ENCODE assay signal across 12 cellular contexts in genomic region chr19:623974-624373, GRCh38. TPM values are rescaled to one million over a fixed set of nuclear protein-coding genes. Genes with fewer than 3 reads are reported as not detected.
A peak's percentile ranks its signal among the peaks of the same experiment; 100 is the strongest.
DNase-seq lines count a peak whose midpoint lies in the region; ATAC-seq and TF ChIP-seq lines count a peak whose summit lies in the region.
"Had no signal": no experiment of that assay in that cellular context is flagged by ENCODE, and none has a peak within 500 bp of the region (broad histone marks: within the 10 kb centered on the region; RNA-seq: fewer than 3 reads in every experiment).

No MANE protein-coding gene starts in this region.

- H3K9me3 ChIP-seq in HUES64 (ENCODE audit: insufficient read depth, low read depth, low read length): no peaks in the 10 kb centered on the region

- POLR2A ChIA-PET in AG04449 (lab: Yijun Ruan, JAX): interaction anchor here (1.2 kb wide), 1 partner anchor 10 kb away, joined by 3 read pairs; no protein-coding TSS in a partner anchor

- TF ChIP-seq CTCF in AG04449 (IDR thresholded peaks at IDR 0.05; ENCODE audit: insufficient read depth, low read length, missing control alignments): no peak
- no peak for TF ChIP-seq CTCF in brain microvascular endothelial cell (IDR thresholded peaks at IDR 0.05; ENCODE audit: low read depth, low read length, missing control alignments)

- 0 out of 2 replicates have a peak overlapping the region, but pooled peaks have one; percentile 40 for H3K9ac ChIP-seq in HUES64 (ENCODE audit: low read depth, low read length)

- DNase-seq in AG04449 (ENCODE audit: low read depth, low spot score) (peak; percentile 78), brain microvascular endothelial cell (peak; percentile 99), islet precursor cell (peak; percentile 56), HuH-7 (ENCODE audit: low spot score) (no peak), NCI-H2227 (lab: John Stamatoyannopoulos, UW; ENCODE audit: unreplicated experiment) (no peak), cortex of kidney (lab: John Stamatoyannopoulos, UW) (no peak)
- DNase-seq: activated CD8-positive, alpha-beta T cell treated with anti-CD3 and anti-CD28 coated beads for 36 hours; T-helper 2 cell had no signal

- H3K27me3 ChIP-seq in HUES64 (ENCODE audit: insufficient read depth, low read length) (no peaks in the 10 kb centered on the region), brain microvascular endothelial cell (replicated peaks) (no peaks in the 10 kb centered on the region)

- ATAC-seq in HG03135 (IDR thresholded peaks at IDR 0.05; ENCODE audit: unreplicated experiment): no peak
- ATAC-seq: activated CD8-positive, alpha-beta T cell treated with anti-CD3 and anti-CD28 coated beads for 36 hours had no signal

- CTCF ChIA-PET in AG04449 (lab: Yijun Ruan, JAX): interaction anchor here (0.8 to 1.4 kb wide), 2 partner anchors 10 to 91 kb away, joined by 3 read pairs; partner anchors contain the start of gene POLRMT

- in situ Hi-C loops in brain microvascular endothelial cell (cut with HindIII; ENCODE audit: low pct_ligation_motif_present, low sequenced_read_pairs): no loop called here

- H3K4me1 ChIP-seq in HUES64 (ENCODE audit: insufficient read depth, low read length): no peaks in the 10 kb centered on the region

- WGBS in HUES64: 92% methylated on average over 24 of the region's 24 CpGs

- 0 out of 2 replicates have a peak overlapping the region, but pooled peaks have one; percentile 35 for H3K27ac ChIP-seq in HUES64 (ENCODE audit: low read depth, low read length)
- peak overlapping the region; percentile 92 for H3K27ac ChIP-seq in brain microvascular endothelial cell

- H3K36me3 ChIP-seq in HUES64 (ENCODE audit: insufficient read depth, low read length) (peaks cover 64% of the 10 kb centered on the region), brain microvascular endothelial cell (replicated peaks) (peaks cover 68% of the 10 kb centered on the region)

- H3K4me3 ChIP-seq in AG04449 (ENCODE audit: low read depth, low read length) (no peak overlapping the region), HUES64 (ENCODE audit: low read length) (no peak overlapping the region), brain microvascular endothelial cell (ENCODE audit: low read depth, low read length) (no peak overlapping the region)
- H3K4me3 ChIP-seq: smooth muscle cell had no signal

RNA-seq across cellular contexts. Expression of gene POLRMT, which starts 9.4 kb away (rescaled TPM):
- polyA plus RNA-seq in HUES64 (2013, experiment 1 of 2): 49.8 TPM
- 46.2 TPM for polyA plus RNA-seq in HUES64 (2013, experiment 2 of 2)

RNA-seq across cellular contexts. Expression of gene FGF22, which starts 15.7 kb away (rescaled TPM):
- 0.50 TPM for polyA plus RNA-seq in HUES64 (2013, experiment 1 of 2)
- 0.25 TPM for polyA plus RNA-seq in HUES64 (2013, experiment 2 of 2)
- polyA plus RNA-seq: CD14-positive monocyte had no signal

RNA-seq across cellular contexts. Expression of gene HCN2, which starts 34.3 kb away (rescaled TPM):
- polyA plus RNA-seq in HUES64 (2013, experiment 1 of 2): 0.85 TPM
- 1.7 TPM for polyA plus RNA-seq in HUES64 (2013, experiment 2 of 2)
- polyA plus RNA-seq: CD14-positive monocyte had no signal

RNA-seq across cellular contexts. Expression of gene RNF126, which starts 39.0 kb away (rescaled TPM):
- polyA plus RNA-seq in HUES64 (2013, experiment 1 of 2): 56.4 TPM
- polyA plus RNA-seq in HUES64 (2013, experiment 2 of 2): 56.4 TPM

RNA-seq across cellular contexts. Expression of gene BSG, which starts 51.6 kb away (rescaled TPM):
- polyA plus RNA-seq in HUES64 (2013, experiment 1 of 2): 510 TPM
- polyA plus RNA-seq in HUES64 (2013, experiment 2 of 2): 542 TPM

Comparison
In these comparisons a context has a peak if more than half of its experiments do, and no peak if none do; other contexts are left out.
1. DNase-seq: peak in AG04449 (single experiment), brain microvascular endothelial cell (single experiment) and islet precursor cell (single experiment); none in HuH-7 (single experiment), NCI-H2227 (single experiment) and cortex of kidney (single experiment).